9 cellular contexts compared by ENCODE assay signal in genomic region chr2:8692783-8693768, GRCh38. TPM values are rescaled to one million over a fixed set of nuclear protein-coding genes. Genes with fewer than 3 reads are reported as not detected.
A peak's percentile ranks its signal among the peaks of the same experiment; 100 is the strongest.
DNase-seq lines count a peak whose midpoint lies in the region; ATAC-seq and TF ChIP-seq lines count a peak whose summit lies in the region.
"Had no signal": no experiment of that assay in that cellular context is flagged by ENCODE, and none has a peak within 500 bp of the region (broad histone marks: within the 10 kb centered on the region; RNA-seq: fewer than 3 reads in every experiment).

No MANE protein-coding gene starts in this region.

- no peak overlapping the region for H3K9ac ChIP-seq in DND-41 (ENCODE audit: low read depth, low read length)

- no peak for TF ChIP-seq POLR2A in breast epithelium (IDR thresholded peaks at IDR 0.05)
- TF ChIP-seq POLR2A in lower leg skin (IDR thresholded peaks at IDR 0.05), result no peak

- H3K4me2 ChIP-seq in DND-41 (ENCODE audit: insufficient read depth, low read length), result no peak overlapping the region

- peaks cover 0 to 2% of the 10 kb centered on the region in 2 donors for H3K9me3 Mint-ChIP-seq in stimulated activated naive B cell treated with anti-CD40 and anti-IgM and Interleukin-4, amounts not matched to agents 10 μg/mL and 1 μg/mL and 100 μg/mL, for 72 hours

- TF ChIP-seq CTCF in DND-41 (IDR thresholded peaks at IDR 0.05; ENCODE audit: borderline replicate concordance, extremely low read depth, low read length, poor library complexity, severe bottlenecking) (peak; percentile 41), breast epithelium (IDR thresholded peaks at IDR 0.05) (peak; percentile 6 to 38 (median 33)), kidney epithelial cell (IDR thresholded peaks at IDR 0.05; ENCODE audit: insufficient read depth, low read length, poor library complexity, severe bottlenecking) (peak; percentile 88), lower leg skin (IDR thresholded peaks at IDR 0.05) (no peak)

- H3K27ac Mint-ChIP-seq in stimulated activated naive B cell treated with anti-CD40 and anti-IgM and Interleukin-4, amounts not matched to agents 10 μg/mL and 1 μg/mL and 100 μg/mL, for 72 hours, result no peak overlapping the region

- DNase-seq in DND-41 (no peak), NCI-H526 treated with DMSO at 0.1 percent for 48 hours (lab: John Stamatoyannopoulos, UW) (peak; percentile 52), breast epithelium (ENCODE audit: low spot score in 2 of 2) (no peak), kidney epithelial cell (ENCODE audit: low read depth) (no peak), lower leg skin (ENCODE audit: low spot score in 2 of 2) (no peak), NCI-H1092 treated with DMSO at 0.1 percent for 48 hours (lab: John Stamatoyannopoulos, UW) (no peak)
- no peak for DNase-seq in stimulated activated naive B cell treated with anti-CD40 and anti-IgM and Interleukin-4, amounts not matched to agents 10 μg/mL and 1 μg/mL and 100 μg/mL, for 72 hours

- H2AFZ ChIP-seq in DND-41 (ENCODE audit: low read depth, low read length), result no peak overlapping the region

- no peaks in the 10 kb centered on the region for H3K79me2 ChIP-seq in DND-41 (ENCODE audit: insufficient read depth, low read length)

- H3K4me1 ChIP-seq in DND-41 (ENCODE audit: insufficient read depth, low read length) (no peaks in the 10 kb centered on the region), breast epithelium (no peaks in the 10 kb centered on the region)

- WGBS in lower leg skin, 2 donors, result 20 to 26% methylated on average over 32 to 35 of the region's 37 CpGs

- H3K36me3 ChIP-seq in DND-41 (ENCODE audit: insufficient read depth, low read length) (no peaks in the 10 kb centered on the region), breast epithelium (no peaks in the 10 kb centered on the region), kidney epithelial cell (ENCODE audit: control insufficient read depth, insufficient read depth, low read length) (no peaks in the 10 kb centered on the region)

- H3K4me3 ChIP-seq in DND-41 (ENCODE audit: low read depth in 1 of 2, low read length in 2 of 2) (no peak overlapping the region), breast epithelium (peak overlapping the region in 2 of 3 donors; percentile 25 to 56), kidney epithelial cell (ENCODE audit: low read depth, low read length) (peak overlapping the region; percentile 15), lower leg skin (ENCODE audit: low read depth, poor library complexity, severe bottlenecking) (no peak overlapping the region)

- H4K20me1 ChIP-seq in DND-41 (ENCODE audit: insufficient read depth, low read length), result no peaks in the 10 kb centered on the region

- intact Hi-C loops in breast epithelium (cut with DNase I; ENCODE audit: low total_unique reads), result no loop called here
- intact Hi-C loops in lower leg skin (cut with DNase I; ENCODE audit: low total_unique reads), result no loop called here

- peaks cover 33 to 35% of the 10 kb centered on the region in 2 donors for H3K27me3 Mint-ChIP-seq in stimulated activated naive B cell treated with anti-CD40 and anti-IgM and Interleukin-4, amounts not matched to agents 10 μg/mL and 1 μg/mL and 100 μg/mL, for 72 hours

- no peak for ATAC-seq in DND-41 (ENCODE audit: insufficient read depth, low read depth)
- ATAC-seq in stimulated activated naive B cell treated with anti-CD40 and anti-IgM and Interleukin-4, amounts not matched to agents 10 μg/mL and 1 μg/mL and 100 μg/mL, for 72 hours (replicated peaks), result peak; percentile 54 to 58
- no peak for ATAC-seq in HG03442 (IDR thresholded peaks at IDR 0.05; ENCODE audit: unreplicated experiment)

- H3K27ac ChIP-seq in DND-41 (ENCODE audit: low read length) (no peak overlapping the region), breast epithelium (no peak overlapping the region)
- H3K27ac ChIP-seq: HL-60 had no signal

- H3K9me3 ChIP-seq in DND-41 (ENCODE audit: insufficient read depth, low read length, severe bottlenecking) (no peaks in the 10 kb centered on the region), breast epithelium (no peaks in the 10 kb centered on the region)

- peaks cover 0 to 2% of the 10 kb centered on the region in 2 donors for H3K4me1 Mint-ChIP-seq in stimulated activated naive B cell treated with anti-CD40 and anti-IgM and Interleukin-4, amounts not matched to agents 10 μg/mL and 1 μg/mL and 100 μg/mL, for 72 hours

- no peak overlapping the region for H3K4me3 Mint-ChIP-seq in stimulated activated naive B cell treated with anti-CD40 and anti-IgM and Interleukin-4, amounts not matched to agents 10 μg/mL and 1 μg/mL and 100 μg/mL, for 72 hours

- H3K27me3 ChIP-seq in DND-41 (ENCODE audit: insufficient read depth, low read length, poor library complexity) (no peaks in the 10 kb centered on the region), breast epithelium (no peaks in the 10 kb centered on the region), kidney epithelial cell (ENCODE audit: control insufficient read depth, insufficient read depth, low read length) (no peaks in the 10 kb centered on the region)

- H3K36me3 Mint-ChIP-seq in stimulated activated naive B cell treated with anti-CD40 and anti-IgM and Interleukin-4, amounts not matched to agents 10 μg/mL and 1 μg/mL and 100 μg/mL, for 72 hours, result no peaks in the 10 kb centered on the region

RNA-seq across cellular contexts. Expression of gene ID2, which starts 11.2 kb away (rescaled TPM):
- total RNA-seq in breast epithelium (100 to 1,000 TPM; 240 to 305 (median 260) TPM), kidney epithelial cell (19.4 and 30.8 TPM in 2 replicates), lower leg skin (100 to 1,000 TPM; 120 to 271 (median 209) TPM)

Comparison
In these comparisons a context has a peak if more than half of its experiments do, and no peak if none do; other contexts are left out.
1. ATAC-seq: peak in stimulated activated naive B cell treated with anti-CD40 and anti-IgM and Interleukin-4, amounts not matched to agents 10 μg/mL and 1 μg/mL and 100 μg/mL, for 72 hours (2 of 2); none in DND-41 (single experiment) and HG03442 (single experiment).
2. H3K4me3 ChIP-seq: peak in breast epithelium (2 of 3) and kidney epithelial cell (single experiment); none in DND-41 (0 of 2) and lower leg skin (single experiment).
3. CTCF ChIP-seq: peak in DND-41 (single experiment), breast epithelium (3 of 3) and kidney epithelial cell (single experiment); none in lower leg skin (0 of 3).